In the genomic region with DNA sequence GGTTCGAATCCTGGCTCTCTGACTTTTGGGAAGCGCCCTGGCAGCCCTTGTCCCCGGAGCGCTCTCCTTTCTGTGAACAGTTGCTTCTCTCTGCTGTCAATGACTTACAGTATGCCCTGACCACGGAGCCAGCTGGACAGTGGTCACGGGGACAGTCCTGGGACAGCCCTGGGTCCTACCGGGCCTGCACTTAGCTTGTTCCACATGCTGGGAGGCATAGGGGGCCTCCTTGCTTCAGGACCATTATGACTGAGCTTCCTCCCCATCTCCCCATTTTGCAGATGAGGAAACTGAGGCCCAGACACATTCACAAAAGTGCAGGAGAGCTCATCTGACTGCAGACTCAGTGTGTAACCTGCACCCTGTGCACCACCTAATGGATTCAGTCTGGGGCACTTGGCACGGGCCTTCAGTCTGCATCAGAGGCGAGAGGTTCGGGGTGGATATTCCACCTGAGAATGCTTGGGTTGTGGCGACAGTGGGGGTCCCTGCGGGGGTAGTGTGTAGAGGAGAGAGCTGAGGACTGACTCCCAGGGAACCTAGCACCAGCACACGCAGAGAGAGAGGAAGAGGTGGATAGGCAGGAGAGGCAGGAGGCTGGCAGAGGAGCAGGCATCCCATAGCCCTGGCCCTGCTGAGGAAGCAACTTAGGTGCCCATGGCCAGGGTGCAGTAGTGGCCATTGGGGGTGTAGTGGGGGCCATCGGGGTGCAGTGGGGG, we compare ENCODE assay signal across 10 cellular contexts. TPM values are rescaled to one million over a fixed set of nuclear protein-coding genes. Genes with fewer than 3 reads are reported as not detected.
A peak's percentile ranks its signal among the peaks of the same experiment; 100 is the strongest.
DNase-seq lines count a peak whose midpoint lies in the region; ATAC-seq and TF ChIP-seq lines count a peak whose summit lies in the region.
"Had no signal": no experiment of that assay in that cellular context is flagged by ENCODE, and none has a peak within 500 bp of the region (broad histone marks: within the 10 kb centered on the region; RNA-seq: fewer than 3 reads in every experiment).

No MANE protein-coding gene starts in this region.

- no peak for TF ChIP-seq EP300 in gastroesophageal sphincter (IDR thresholded peaks at IDR 0.05)

- H3K9me3 Mint-ChIP-seq in activated T-helper 1 cell treated with anti-CD3 and anti-CD28 coated beads, Interleukin-12 subunit alpha, Interleukin-12 subunit beta, Interleukin-2, Interleukin-4 antibody, amounts not matched to agents 30 ng/mL and 10 ng/mL and 1 ng/mL, durations not matched to agents 14 hours and 24 hours and 36 hours: no peaks in the 10 kb centered on the region

- H3K4me2 ChIP-seq in GM23248 (ENCODE audit: unreplicated experiment): peak overlapping the region; percentile 66

- peaks cover 11% of the 10 kb centered on the region for H3K4me1 ChIP-seq in GM23248 (ENCODE audit: insufficient read depth)
- peaks cover 0 to 49% (median 0%) of the 10 kb centered on the region in 3 donors for H3K4me1 ChIP-seq in gastroesophageal sphincter
- no peaks in the 10 kb centered on the region for H3K4me1 ChIP-seq in psoas muscle

- in situ Hi-C loops in GM23248 (cut with MboI): no loop called here

- DNase-seq in GM23248: no peak
- no peak for DNase-seq in activated T-helper 1 cell treated with anti-CD3 and anti-CD28 coated beads, Interleukin-12 subunit alpha, Interleukin-12 subunit beta, Interleukin-2, Interleukin-4 antibody, amounts not matched to agents 30 ng/mL and 10 ng/mL and 1 ng/mL, durations not matched to agents 14 hours and 24 hours and 36 hours (ENCODE audit: low spot score)
- no peak for DNase-seq in psoas muscle
- DNase-seq in islet precursor cell: no peak
- DNase-seq in NCI-H226: no peak
- DNase-seq: NCI-H2081 treated with DMSO at 0.1 percent for 48 hours had no signal

- no peak for TF ChIP-seq POLR2A in gastroesophageal sphincter (IDR thresholded peaks at IDR 0.05)

- H3K4me3 ChIP-seq in GM23248 (peak overlapping the region; percentile 84), gastroesophageal sphincter (peak overlapping the region in 1 of 2 donors; percentile 72), psoas muscle (peak overlapping the region; percentile 66)

- no peaks in the 10 kb centered on the region for H3K36me3 Mint-ChIP-seq in activated T-helper 1 cell treated with anti-CD3 and anti-CD28 coated beads, Interleukin-12 subunit alpha, Interleukin-12 subunit beta, Interleukin-2, Interleukin-4 antibody, amounts not matched to agents 30 ng/mL and 10 ng/mL and 1 ng/mL, durations not matched to agents 14 hours and 24 hours and 36 hours (ENCODE audit: low read depth)

- intact Hi-C loops in activated T-helper 1 cell treated with anti-CD3 and anti-CD28 coated beads, Interleukin-12 subunit alpha, Interleukin-12 subunit beta, Interleukin-2, Interleukin-4 antibody, amounts not matched to agents 30 ng/mL and 10 ng/mL and 1 ng/mL, durations not matched to agents 14 hours and 24 hours and 36 hours (cut with micrococcal nuclease): no loop called here
- intact Hi-C loops in psoas muscle (cut with DNase I): no loop called here

- no peaks in the 10 kb centered on the region for H3K9me2 ChIP-seq in GM23248 (ENCODE audit: insufficient read depth)

- H3K9me3 ChIP-seq in GM23248 (ENCODE audit: low read depth): no peaks in the 10 kb centered on the region
- H3K9me3 ChIP-seq in gastroesophageal sphincter: no peaks in the 10 kb centered on the region
- H3K9me3 ChIP-seq in psoas muscle: no peaks in the 10 kb centered on the region
- H3K9me3 ChIP-seq: neutrophil had no signal

- no peaks in the 10 kb centered on the region for H3F3A ChIP-seq in GM23248 (ENCODE audit: insufficient read depth)

- no peak overlapping the region for H2AFZ ChIP-seq in GM23248

- no peaks in the 10 kb centered on the region for H3K27me3 ChIP-seq in GM23248 (replicated peaks; ENCODE audit: insufficient read depth)
- no peaks in the 10 kb centered on the region for H3K27me3 ChIP-seq in gastroesophageal sphincter
- H3K27me3 ChIP-seq in psoas muscle (ENCODE audit: insufficient read depth in 3 of 3, low read length in 2 of 3): peaks cover 0 to 30% (median 10%) of the 10 kb centered on the region in 3 donors

- peak overlapping the region; percentile 72 for H3K4me3 Mint-ChIP-seq in activated T-helper 1 cell treated with anti-CD3 and anti-CD28 coated beads, Interleukin-12 subunit alpha, Interleukin-12 subunit beta, Interleukin-2, Interleukin-4 antibody, amounts not matched to agents 30 ng/mL and 10 ng/mL and 1 ng/mL, durations not matched to agents 14 hours and 24 hours and 36 hours

- no peaks in the 10 kb centered on the region for H4K20me1 ChIP-seq in GM23248 (ENCODE audit: insufficient read depth)

- peaks cover 59% of the 10 kb centered on the region for H3K79me2 ChIP-seq in GM23248 (ENCODE audit: insufficient read depth)

- peaks cover 12% of the 10 kb centered on the region for H3K27me3 Mint-ChIP-seq in activated T-helper 1 cell treated with anti-CD3 and anti-CD28 coated beads, Interleukin-12 subunit alpha, Interleukin-12 subunit beta, Interleukin-2, Interleukin-4 antibody, amounts not matched to agents 30 ng/mL and 10 ng/mL and 1 ng/mL, durations not matched to agents 14 hours and 24 hours and 36 hours (ENCODE audit: insufficient read depth)

- peak overlapping the region; percentile 83 for H3K9ac ChIP-seq in GM23248

- H3K27ac ChIP-seq in GM23248: no peak overlapping the region
- H3K27ac ChIP-seq in gastroesophageal sphincter: peak overlapping the region in 3 of 4 donors; percentile 81 to 86 (median 85)
- H3K27ac ChIP-seq in psoas muscle: no peak overlapping the region
- H3K27ac ChIP-seq: neutrophil had no signal

- H3K4me1 Mint-ChIP-seq in activated T-helper 1 cell treated with anti-CD3 and anti-CD28 coated beads, Interleukin-12 subunit alpha, Interleukin-12 subunit beta, Interleukin-2, Interleukin-4 antibody, amounts not matched to agents 30 ng/mL and 10 ng/mL and 1 ng/mL, durations not matched to agents 14 hours and 24 hours and 36 hours (ENCODE audit: low read depth): no peaks in the 10 kb centered on the region

- ATAC-seq in gastroesophageal sphincter (no peak), psoas muscle (no peak), GM21737 (IDR thresholded peaks at IDR 0.05; ENCODE audit: unreplicated experiment) (no peak)
- no peak for ATAC-seq in activated CD4-positive, CD25-positive, alpha-beta regulatory T cell treated with anti-CD3 and anti-CD28 coated beads, Interleukin-2, amount 50 U/mL, for 24 hours

- H3K27ac Mint-ChIP-seq in activated T-helper 1 cell treated with anti-CD3 and anti-CD28 coated beads, Interleukin-12 subunit alpha, Interleukin-12 subunit beta, Interleukin-2, Interleukin-4 antibody, amounts not matched to agents 30 ng/mL and 10 ng/mL and 1 ng/mL, durations not matched to agents 14 hours and 24 hours and 36 hours: no peak overlapping the region

- TF ChIP-seq CTCF in gastroesophageal sphincter (IDR thresholded peaks at IDR 0.05) (no peak), psoas muscle (IDR thresholded peaks at IDR 0.05) (no peak)

- 85 to 91% methylated on average over 13 to 14 of the region's 14 CpGs for WGBS in GM23248 (ENCODE audit: low coverage in 1 of 2, low lambda C conversion rate in 2 of 2, missing lambda C conversion rate in 2 of 2), 2 experiments
- no CpG with 5 or more reads among the region's 14 CpGs for WGBS in gastroesophageal sphincter (ENCODE audit: low coverage in 1 of 2), 2 donors
- 90 to 92% (median 91%) methylated on average over 13 to 14 of the region's 14 CpGs for WGBS in psoas muscle, 3 donors

- no peaks in the 10 kb centered on the region for H3K36me3 ChIP-seq in GM23248 (ENCODE audit: low read depth)
- no peaks in the 10 kb centered on the region for H3K36me3 ChIP-seq in gastroesophageal sphincter
- H3K36me3 ChIP-seq in psoas muscle (ENCODE audit: insufficient read depth in 1 of 2, low read depth in 1 of 2): no peaks in the 10 kb centered on the region
- H3K36me3 ChIP-seq: neutrophil had no signal

RNA-seq across cellular contexts. Expression of gene DOCK1, which starts 1.6 kb away (rescaled TPM):
- total RNA-seq in GM23248 (2014; rRNA removed; shearing (Covaris generic)): 39.1 and 45.6 TPM in 2 replicates
- polyA plus RNA-seq in GM23248 (2016; fragmentation: Nextera tagmentation; extraction: Ambion mirVana) (21.2 and 22.8 TPM in 2 replicates), psoas muscle (1 to 10 TPM; 2.1 to 3.5 (median 2.4) TPM)
- total RNA-seq in activated T-helper 1 cell treated with anti-CD3 and anti-CD28 coated beads, Interleukin-12 subunit alpha, Interleukin-12 subunit beta, Interleukin-2, Interleukin-4 antibody, amounts not matched to agents 30 ng/mL and 10 ng/mL and 1 ng/mL, durations not matched to agents 14 hours and 24 hours and 36 hours: 0.75 and 1.2 TPM in 2 replicates
- total RNA-seq in gastroesophageal sphincter (10 to 100 TPM; 50.8 to 59.0 (median 53.6) TPM), psoas muscle (10 to 100 TPM in 1 of 4 donors, 1 to 10 TPM in 3; 5.4 to 11.3 (median 6.7) TPM)

Comparison
In these comparisons a context has a peak if more than half of its experiments do, and no peak if none do; other contexts are left out.
1. H3K27ac ChIP-seq: peak in gastroesophageal sphincter (3 of 4); none in GM23248 (single experiment) and psoas muscle (single experiment).